ENCODE assay signal across 18 cellular contexts in the genomic region with DNA sequence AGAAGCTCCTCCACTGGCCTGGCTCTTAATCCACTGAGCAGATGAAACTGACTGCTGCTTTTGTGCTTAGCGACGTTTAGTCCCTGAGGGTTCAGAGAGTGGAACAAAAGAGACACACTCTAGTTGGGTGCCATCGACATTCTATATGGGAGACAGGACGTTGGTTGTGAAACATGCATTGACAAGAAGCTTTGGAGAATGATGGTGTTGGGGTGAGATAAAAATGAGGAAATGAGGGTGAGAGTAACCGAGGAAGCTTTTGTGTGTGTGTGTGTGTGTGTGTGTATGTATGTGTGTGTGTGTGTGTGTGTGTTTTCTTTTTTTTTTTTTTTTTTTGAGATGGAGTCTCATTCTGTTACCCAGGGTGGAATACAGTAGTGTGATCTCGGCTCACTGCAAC.
A peak's percentile ranks its signal among the peaks of the same experiment; 100 is the strongest.
DNase-seq lines count a peak whose midpoint lies in the region; ATAC-seq and TF ChIP-seq lines count a peak whose summit lies in the region.
"Had no signal": no experiment of that assay in that cellular context is flagged by ENCODE, and none has a peak within 500 bp of the region (broad histone marks: within the 10 kb centered on the region; RNA-seq: fewer than 3 reads in every experiment).

No MANE protein-coding gene starts in this region.

- no peaks in the 10 kb centered on the region for H3K9me3 ChIP-seq in BLaER1 treated with 17β-estradiol and CSF1 and Interleukin-3, amounts not matched to agents 10 nM and 100 nM (replicated peaks in 1 of 11)
- H3K9me3 ChIP-seq in colonic mucosa = no peaks in the 10 kb centered on the region
- H3K9me3 ChIP-seq: lower lobe of right lung, sigmoid colon, upper lobe of left lung had no signal

- peaks cover 14% of the 10 kb centered on the region for H3K4me1 Mint-ChIP-seq in memory B cell

- H4K20me1 ChIP-seq in BLaER1 treated with 17β-estradiol and CSF1 and Interleukin-3, amounts not matched to agents 10 nM and 100 nM = peaks cover 0 to 27% (median 3%) of the 10 kb centered on the region in 11 experiments; a peak in 8 of 22 replicates

- H3K9me3 Mint-ChIP-seq in memory B cell = no peaks in the 10 kb centered on the region
- H3K9me3 Mint-ChIP-seq: effector memory CD8-positive, alpha-beta T cell; stimulated activated naive CD8-positive, alpha-beta T cell treated with anti-CD3 and anti-CD28 coated beads, Interleukin-15, amount 100 ng/mL, for 72 hours had no signal

- DNase-seq in KBM-7 = peak; percentile 73
- peak; percentile 55 for DNase-seq in SKM-1 (lab: John Stamatoyannopoulos, UW; ENCODE audit: unreplicated experiment)
- DNase-seq in memory B cell (ENCODE audit: low spot score in 2 of 2) = no peak
- DNase-seq in colonic mucosa = no peak
- DNase-seq in G401 (ENCODE audit: low spot score) = no peak
- DNase-seq: activated CD4-positive, alpha-beta T cell treated with anti-CD3 and anti-CD28 coated beads for 4 hours; activated CD8-positive, alpha-beta memory T cell treated with anti-CD3 and anti-CD28 coated beads, Interleukin-2, amount 50 U/mL, for 48 hours; activated naive CD4-positive, alpha-beta T cell; effector memory CD8-positive, alpha-beta T cell; HCEC 1CT; lower lobe of right lung; NCI-H146; sigmoid colon; stimulated activated naive CD8-positive, alpha-beta T cell treated with anti-CD3 and anti-CD28 coated beads, Interleukin-15, amount 100 ng/mL, for 72 hours; upper lobe of left lung had no signal

- H3K36me3 Mint-ChIP-seq in memory B cell = peaks cover 23% of the 10 kb centered on the region

- in situ Hi-C loops in KBM-7 (cut with MboI; ENCODE audit: low pct_unique_long_range_greater_than_20kb, low sequenced_read_pairs) (no loop called here), G401 (cut with HindIII; ENCODE audit: low sequenced_read_pairs) (no loop called here)

- no peaks in the 10 kb centered on the region for H3K27me3 ChIP-seq in BLaER1 treated with 17β-estradiol and CSF1 and Interleukin-3, amounts not matched to agents 10 nM and 100 nM
- H3K27me3 ChIP-seq in colonic mucosa = no peaks in the 10 kb centered on the region
- H3K27me3 ChIP-seq: sigmoid colon, upper lobe of left lung had no signal

- intact Hi-C loops in colonic mucosa (cut with DNase I) = no loop called here

- peak overlapping the region; percentile 87 for H3K27ac Mint-ChIP-seq in memory B cell

- no peak overlapping the region for H3K9ac ChIP-seq in BLaER1 treated with 17β-estradiol and CSF1 and Interleukin-3, amounts not matched to agents 10 nM and 100 nM
- no peak overlapping the region for H3K9ac ChIP-seq in colonic mucosa (ENCODE audit: low read depth in 2 of 2, low read length in 2 of 2)

- H3K4me1 ChIP-seq in BLaER1 treated with 17β-estradiol and CSF1 and Interleukin-3, amounts not matched to agents 10 nM and 100 nM = peaks cover 3 to 15% (median 10%) of the 10 kb centered on the region in 10 experiments
- H3K4me1 ChIP-seq in colonic mucosa = no peaks in the 10 kb centered on the region
- H3K4me1 ChIP-seq: lower lobe of right lung, upper lobe of left lung had no signal

- TF ChIP-seq CTCF in colonic mucosa (IDR thresholded peaks at IDR 0.05) = no peak

- H3K27ac ChIP-seq in BLaER1 treated with 17β-estradiol and CSF1 and Interleukin-3, amounts not matched to agents 10 nM and 100 nM = peak overlapping the region in 2 of 11 experiments; percentile 13 to 26; a peak in 3 of 22 replicates
- H3K27ac ChIP-seq in colonic mucosa = no peak overlapping the region
- H3K27ac ChIP-seq: lower lobe of right lung, sigmoid colon, upper lobe of left lung had no signal

- H3K4me3 ChIP-seq in BLaER1 treated with 17β-estradiol and CSF1 and Interleukin-3, amounts not matched to agents 10 nM and 100 nM = no peak overlapping the region
- no peak overlapping the region for H3K4me3 ChIP-seq in colonic mucosa
- H3K4me3 ChIP-seq: lower lobe of right lung, sigmoid colon, upper lobe of left lung had no signal

- peak overlapping the region in 9 of 11 experiments; percentile 1 to 57 (median 16); a peak in 8 of 22 replicates for H3K4me2 ChIP-seq in BLaER1 treated with 17β-estradiol and CSF1 and Interleukin-3, amounts not matched to agents 10 nM and 100 nM

- ATAC-seq in memory B cell (ENCODE audit: low read depth) = peak; percentile 32
- ATAC-seq in HG03432 (IDR thresholded peaks at IDR 0.05; ENCODE audit: unreplicated experiment) = no peak
- ATAC-seq in GM21515 (IDR thresholded peaks at IDR 0.05; ENCODE audit: unreplicated experiment) = no peak
- ATAC-seq: effector memory CD8-positive, alpha-beta T cell; lower lobe of right lung; stimulated activated naive CD8-positive, alpha-beta T cell treated with anti-CD3 and anti-CD28 coated beads, Interleukin-15, amount 100 ng/mL, for 72 hours had no signal

- no peak overlapping the region for H3K4me3 Mint-ChIP-seq in memory B cell
- H3K4me3 Mint-ChIP-seq: effector memory CD8-positive, alpha-beta T cell; stimulated activated naive CD8-positive, alpha-beta T cell treated with anti-CD3 and anti-CD28 coated beads, Interleukin-15, amount 100 ng/mL, for 72 hours had no signal

- H3K27me3 Mint-ChIP-seq in memory B cell = no peaks in the 10 kb centered on the region
- H3K27me3 Mint-ChIP-seq: effector memory CD8-positive, alpha-beta T cell; stimulated activated naive CD8-positive, alpha-beta T cell treated with anti-CD3 and anti-CD28 coated beads, Interleukin-15, amount 100 ng/mL, for 72 hours had no signal

- H3K36me3 ChIP-seq in BLaER1 treated with 17β-estradiol and CSF1 and Interleukin-3, amounts not matched to agents 10 nM and 100 nM = peaks cover 91 to 100% (median 98%) of the 10 kb centered on the region in 11 experiments
- H3K36me3 ChIP-seq in colonic mucosa = peaks cover 13% of the 10 kb centered on the region

Comparison
In these comparisons a context has a peak if more than half of its experiments do, and no peak if none do; other contexts are left out.
1. DNase-seq: peak in KBM-7 (single experiment) and SKM-1 (single experiment); none in memory B cell (0 of 2), colonic mucosa (single experiment) and G401 (single experiment).